16 cellular contexts compared by ENCODE assay signal in genomic region chr5:160108124-160108523, GRCh38.
"Had no signal": no experiment of that assay in that cellular context is flagged by ENCODE, and none has a peak within 500 bp of the region (broad histone marks: within the 10 kb centered on the region; RNA-seq: fewer than 3 reads in every experiment).

No MANE protein-coding gene starts in this region.

- H3K9me3 ChIP-seq: adrenal gland, gastrocnemius medialis, heart right ventricle, pancreas, sigmoid colon, spleen had no signal

- H3K9ac ChIP-seq: neural progenitor cell had no signal

- ATAC-seq: activated CD8-positive, alpha-beta memory T cell treated with anti-CD3 and anti-CD28 coated beads, Interleukin-2, amount 10 ng/mL, durations not matched to agents 7 days and 5 days; gastrocnemius medialis; heart right ventricle; pancreas; stimulated activated naive CD8-positive, alpha-beta T cell treated with anti-CD3 and anti-CD28 coated beads, Interleukin-15, amount 100 ng/mL, for 72 hours had no signal

- FAIRE-seq: pancreas had no signal

- H3K4me2 ChIP-seq: neural progenitor cell had no signal

- H3K4me1 ChIP-seq: gastrocnemius medialis, neural progenitor cell had no signal

- H3K27me3 ChIP-seq: adrenal gland, cardiac muscle cell, gastrocnemius medialis, heart right ventricle, neural progenitor cell, pancreas, sigmoid colon, spleen had no signal

- H3K36me3 ChIP-seq: cardiac muscle cell had no signal

- H2AFZ ChIP-seq: neural progenitor cell had no signal

- H3K27ac ChIP-seq: adrenal gland, cardiac muscle cell, gastrocnemius medialis, heart right ventricle, neural progenitor cell, pancreas, sigmoid colon, spleen, WERI-Rb-1 had no signal

- DNase-seq: activated CD4-positive, alpha-beta T cell treated with anti-CD3 and anti-CD28 coated beads, Interleukin-2, amount 50 U/mL, for 48 hours; activated CD8-positive, alpha-beta memory T cell treated with anti-CD3 and anti-CD28 coated beads, Interleukin-2, amount 10 ng/mL, durations not matched to agents 7 days and 5 days; activated T-cell treated with anti-CD3 and anti-CD28 coated beads, Interleukin-2, amount 50 U/mL, for 24 hours; erythroblast; gastrocnemius medialis; heart right ventricle; naive B cell; pancreas; sigmoid colon; spleen; stimulated activated naive CD8-positive, alpha-beta T cell treated with anti-CD3 and anti-CD28 coated beads, Interleukin-15, amount 100 ng/mL, for 72 hours; WERI-Rb-1 had no signal

- H3K4me3 ChIP-seq: adrenal gland, cardiac muscle cell, gastrocnemius medialis, heart right ventricle, lung, neural progenitor cell, pancreas, sigmoid colon, spleen had no signal
